In genomic region chr6:138455746-138456392, GRCh38 we compare ENCODE assay signal across 8 cellular contexts. TPM values are rescaled to one million over a fixed set of nuclear protein-coding genes. Genes with fewer than 3 reads are reported as not detected.
DNase-seq lines count a peak whose midpoint lies in the region; ATAC-seq, FAIRE-seq and TF ChIP-seq lines count a peak whose summit lies in the region.

No MANE protein-coding gene starts in this region.

- intact Hi-C loops in adrenal gland (cut with DNase I) = no loop called here

- peak overlapping the region; percentile 20 for H3K27ac ChIP-seq in brain microvascular endothelial cell
- H3K27ac ChIP-seq in SJCRH30 = no peak overlapping the region
- H3K27ac ChIP-seq in adrenal gland = no peak overlapping the region

- H3K4me1 ChIP-seq in SJCRH30 = peaks cover 5% of the 10 kb centered on the region; the same call in 1 of the 2 replicates
- H3K4me1 ChIP-seq in adrenal gland (replicated peaks in 1 of 2) = peaks cover 0 to 11% of the 10 kb centered on the region in 2 donors

- H3K9me3 ChIP-seq in SJCRH30 (replicated peaks) (no peaks in the 10 kb centered on the region), adrenal gland (replicated peaks in 1 of 3) (no peaks in the 10 kb centered on the region)

- peak; percentile 97 for FAIRE-seq in GM18507 (lab: Jason Lieb, UNC)

- H3K4me3 ChIP-seq in brain microvascular endothelial cell (ENCODE audit: low read depth, low read length) = no peak overlapping the region
- H3K4me3 ChIP-seq in skeletal muscle cell (ENCODE audit: low read depth, low read length) = no peak overlapping the region
- H3K4me3 ChIP-seq in SJCRH30 = no peak overlapping the region
- H3K4me3 ChIP-seq in adrenal gland = no peak overlapping the region

- H3K36me3 ChIP-seq in brain microvascular endothelial cell (replicated peaks) (no peaks in the 10 kb centered on the region), SJCRH30 (no peaks in the 10 kb centered on the region), adrenal gland (replicated peaks in 1 of 2) (no peaks in the 10 kb centered on the region)

- WGBS in adrenal gland, 4 donors = 38 to 49% (median 38%) methylated on average over 7 of the region's 7 CpGs

- TF ChIP-seq CTCF in brain microvascular endothelial cell (IDR thresholded peaks at IDR 0.05; ENCODE audit: low read depth, low read length, missing control alignments) = no peak
- TF ChIP-seq CTCF in adrenal gland (IDR thresholded peaks at IDR 0.05) = no peak

- ATAC-seq in GM21825 (IDR thresholded peaks at IDR 0.05; ENCODE audit: unreplicated experiment) = peak; percentile 98

- in situ Hi-C loops in brain microvascular endothelial cell (cut with HindIII; ENCODE audit: low pct_ligation_motif_present, low sequenced_read_pairs) = no loop called here

- DNase-seq in GM18507 (ENCODE audit: extremely low spot score, insufficient read length, low read depth) = peak; percentile 40
- peak; percentile 79 for DNase-seq in LoVo (ENCODE audit: low spot score)
- peak; percentile 25 for DNase-seq in brain microvascular endothelial cell
- peak; percentile 24 for DNase-seq in skeletal muscle cell (ENCODE audit: low read depth)
- DNase-seq in NCI-H446 (lab: John Stamatoyannopoulos, UW) = no peak
- no peak for DNase-seq in SJCRH30
- DNase-seq in adrenal gland = no peak

- no peak for TF ChIP-seq POLR2A in adrenal gland (IDR thresholded peaks at IDR 0.05)

- H3K27me3 ChIP-seq in brain microvascular endothelial cell (replicated peaks) = no peaks in the 10 kb centered on the region
- no peaks in the 10 kb centered on the region for H3K27me3 ChIP-seq in SJCRH30
- no peaks in the 10 kb centered on the region for H3K27me3 ChIP-seq in adrenal gland

RNA-seq across cellular contexts. Expression of gene NHSL1, which starts 43.4 kb away (rescaled TPM):
- total RNA-seq in SJCRH30 (2014; rRNA removed; shearing (Covaris generic)) = 4.1 and 5.3 TPM in 2 replicates
- total RNA-seq in adrenal gland = 10 to 100 TPM in 3 of 8 donors, 1 to 10 TPM in 5; 3.9 to 12.7 (median 8.3) TPM
- 1 to 10 TPM; 1.2 to 3.8 (median 1.5) TPM for polyA plus RNA-seq in adrenal gland

RNA-seq across cellular contexts. Expression of gene HEBP2, which starts 51.8 kb away (rescaled TPM):
- total RNA-seq in SJCRH30 (2014; rRNA removed; shearing (Covaris generic)) = 27.3 and 30.9 TPM in 2 replicates
- total RNA-seq in adrenal gland = 10 to 100 TPM; 36.4 to 76.9 (median 50.2) TPM
- polyA plus RNA-seq in adrenal gland = 10 to 100 TPM; 33.9 to 55.9 (median 49.6) TPM

Comparison
In these comparisons a context has a peak if more than half of its experiments do, and no peak if none do; other contexts are left out.
1. DNase-seq: peak in GM18507 (single experiment), LoVo (single experiment), brain microvascular endothelial cell (single experiment) and skeletal muscle cell (single experiment); none in NCI-H446 (0 of 2), SJCRH30 (0 of 2) and adrenal gland (0 of 7).